ENCODE assay signal across 19 cellular contexts in the genomic region with DNA sequence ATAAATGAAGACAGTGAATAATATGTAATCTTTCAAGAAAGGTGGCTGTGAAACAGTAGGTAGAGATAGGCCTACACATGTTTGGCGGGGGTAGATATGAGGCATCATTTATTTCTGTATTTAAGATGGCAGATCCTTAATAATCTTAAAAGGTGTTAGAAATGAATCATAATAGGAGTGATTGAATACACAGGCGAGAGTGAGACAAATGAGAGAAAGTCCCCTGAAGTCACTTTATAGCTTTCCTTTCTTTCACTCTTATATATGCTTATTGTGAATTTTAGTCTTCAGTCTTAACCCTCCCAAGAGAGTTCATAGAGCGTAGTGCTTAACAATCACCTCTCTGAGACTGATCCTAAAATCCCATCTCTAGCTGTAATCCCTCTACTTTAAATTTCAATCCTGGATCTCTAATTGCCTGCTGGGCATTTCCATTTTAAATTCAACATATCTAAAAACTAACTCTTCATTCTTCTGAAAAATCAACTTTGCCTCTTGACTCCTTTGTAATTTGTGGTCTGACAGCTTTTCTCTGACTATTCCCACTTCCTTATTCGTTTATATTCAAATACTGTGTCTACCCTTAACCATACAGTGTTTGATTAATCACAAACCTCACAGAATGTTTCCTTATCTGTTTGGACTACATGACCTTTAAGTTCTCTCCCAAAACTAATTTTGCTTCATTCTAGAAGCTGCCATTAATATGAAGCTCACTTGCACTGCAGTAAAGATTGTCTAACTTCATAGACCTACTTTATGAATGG.
"Had no signal": no experiment of that assay in that cellular context is flagged by ENCODE, and none has a peak within 500 bp of the region (broad histone marks: within the 10 kb centered on the region; RNA-seq: fewer than 3 reads in every experiment).

No MANE protein-coding gene starts in this region.

- DNase-seq: effector memory CD4-positive, alpha-beta T cell; islet precursor cell; mammary epithelial cell; naive thymus-derived CD4-positive, alpha-beta T cell; nephron progenitor cell; posterior cingulate gyrus; spleen; stimulated activated CD4-positive, alpha-beta T cell treated with anti-CD3 and anti-CD28 coated beads, Interleukin-15, amount 100 ng/mL, for 24 hours; stimulated activated CD4-positive, alpha-beta T cell treated with anti-CD3 and anti-CD28 coated beads, Interleukin-1b, Interleukin-23, amount 100 ng/mL, for 48 hours; stimulated activated CD4-positive, alpha-beta T cell treated with anti-CD3 and anti-CD28 coated beads, Interleukin-4, amount 100 ng/mL, for 24 hours; stimulated activated naive CD8-positive, alpha-beta T cell treated with anti-CD3 and anti-CD28 coated beads, Interleukin-15, amount 100 ng/mL, for 72 hours; testis had no signal

- H3K36me3 Mint-ChIP-seq: naive thymus-derived CD4-positive, alpha-beta T cell; stimulated activated memory B cell treated with anti-CD40 and anti-IgM and Interleukin-4, amounts not matched to agents 10 μg/mL and 1 μg/mL and 100 μg/mL, for 72 hours had no signal

- FAIRE-seq: endometrium had no signal

- H3K9me3 Mint-ChIP-seq: nephron progenitor cell; stimulated activated memory B cell treated with anti-CD40 and anti-IgM and Interleukin-4, amounts not matched to agents 10 μg/mL and 1 μg/mL and 100 μg/mL, for 72 hours; stimulated activated naive CD8-positive, alpha-beta T cell treated with anti-CD3 and anti-CD28 coated beads, Interleukin-15, amount 100 ng/mL, for 72 hours had no signal

- H3K4me1 ChIP-seq: spleen, testis, tibial nerve had no signal

- H3K27ac Mint-ChIP-seq: naive thymus-derived CD4-positive, alpha-beta T cell; nephron progenitor cell; stimulated activated memory B cell treated with anti-CD40 and anti-IgM and Interleukin-4, amounts not matched to agents 10 μg/mL and 1 μg/mL and 100 μg/mL, for 72 hours; stimulated activated naive CD8-positive, alpha-beta T cell treated with anti-CD3 and anti-CD28 coated beads, Interleukin-15, amount 100 ng/mL, for 72 hours had no signal

- H3K27me3 Mint-ChIP-seq: naive thymus-derived CD4-positive, alpha-beta T cell; stimulated activated memory B cell treated with anti-CD40 and anti-IgM and Interleukin-4, amounts not matched to agents 10 μg/mL and 1 μg/mL and 100 μg/mL, for 72 hours; stimulated activated naive CD8-positive, alpha-beta T cell treated with anti-CD3 and anti-CD28 coated beads, Interleukin-15, amount 100 ng/mL, for 72 hours had no signal

- H3K9me3 ChIP-seq: neutrophil, spleen, testis, tibial nerve had no signal

- H3K4me1 Mint-ChIP-seq: naive thymus-derived CD4-positive, alpha-beta T cell; nephron progenitor cell; stimulated activated memory B cell treated with anti-CD40 and anti-IgM and Interleukin-4, amounts not matched to agents 10 μg/mL and 1 μg/mL and 100 μg/mL, for 72 hours; stimulated activated naive CD8-positive, alpha-beta T cell treated with anti-CD3 and anti-CD28 coated beads, Interleukin-15, amount 100 ng/mL, for 72 hours had no signal

- H3K27ac ChIP-seq: neutrophil, spleen, testis, tibial nerve had no signal

- H3K27me3 ChIP-seq: neutrophil, spleen, testis, tibial nerve had no signal

- H3K4me3 ChIP-seq: spleen, testis, tibial nerve had no signal

- H3K4me3 Mint-ChIP-seq: naive thymus-derived CD4-positive, alpha-beta T cell; nephron progenitor cell; stimulated activated memory B cell treated with anti-CD40 and anti-IgM and Interleukin-4, amounts not matched to agents 10 μg/mL and 1 μg/mL and 100 μg/mL, for 72 hours; stimulated activated naive CD8-positive, alpha-beta T cell treated with anti-CD3 and anti-CD28 coated beads, Interleukin-15, amount 100 ng/mL, for 72 hours had no signal

- H3K36me3 ChIP-seq: neutrophil, spleen, tibial nerve had no signal

- ATAC-seq: esophagus mucosa; left lobe of liver; naive thymus-derived CD4-positive, alpha-beta T cell; sciatic nerve; stimulated activated memory B cell treated with anti-CD40 and anti-IgM and Interleukin-4, amounts not matched to agents 10 μg/mL and 1 μg/mL and 100 μg/mL, for 72 hours; stimulated activated naive CD8-positive, alpha-beta T cell treated with anti-CD3 and anti-CD28 coated beads, Interleukin-15, amount 100 ng/mL, for 72 hours had no signal
